In genomic region chr4:163493643-163494359, GRCh38 we compare ENCODE assay signal across 8 cellular contexts. TPM values are rescaled to one million over a fixed set of nuclear protein-coding genes. Genes with fewer than 3 reads are reported as not detected.
A peak's percentile ranks its signal among the peaks of the same experiment; 100 is the strongest.
DNase-seq lines count a peak whose midpoint lies in the region; ATAC-seq, FAIRE-seq and TF ChIP-seq lines count a peak whose summit lies in the region.

No MANE protein-coding gene starts in this region.

- intact Hi-C loops in endothelial cell of umbilical vein (cut with micrococcal nuclease) = loop anchor here (1.0 to 10.0 kb wide), 4 partner anchors 17 to 379 kb away; partner anchors contain the start of gene NAF1

- H4K20me1 ChIP-seq in endothelial cell of umbilical vein (replicated peaks; ENCODE audit: control insufficient read depth, extremely low read depth, insufficient read depth, low read length) = no peaks in the 10 kb centered on the region
- H4K20me1 ChIP-seq in neural cell (ENCODE audit: insufficient read depth) = no peaks in the 10 kb centered on the region

- H3K79me2 ChIP-seq in endothelial cell of umbilical vein (ENCODE audit: control insufficient read depth, insufficient read depth, low read length) (peaks cover 43% of the 10 kb centered on the region), neural cell (replicated peaks; ENCODE audit: insufficient read depth, low read length) (peaks cover 17% of the 10 kb centered on the region)

- ATAC-seq in HG02973 (IDR thresholded peaks at IDR 0.05; ENCODE audit: unreplicated experiment) = peak; percentile 26
- ATAC-seq in GM19035 (IDR thresholded peaks at IDR 0.05; ENCODE audit: unreplicated experiment) = no peak

- no peak for TF ChIP-seq EP300 in neural cell (conservative IDR thresholded peaks at IDR 0.05; ENCODE audit: poor library complexity, severe bottlenecking)

- H3F3A ChIP-seq in neural cell (ENCODE audit: insufficient read depth, low read length, poor library complexity, severe bottlenecking) = no peaks in the 10 kb centered on the region

- H3K9me1 ChIP-seq in endothelial cell of umbilical vein (replicated peaks; ENCODE audit: control insufficient read depth, extremely low read depth, insufficient read depth, low read length) = no peaks in the 10 kb centered on the region

- FAIRE-seq in GM12891 (lab: Jason Lieb, UNC) (no peak), endothelial cell of umbilical vein (lab: Jason Lieb, UNC) (peak; percentile 26)

- no peak for TF ChIP-seq POLR2A in GM12891 (IDR thresholded peaks at IDR 0.05; ENCODE audit: low read depth, low read length)
- no peak for TF ChIP-seq POLR2A in endothelial cell of umbilical vein (IDR thresholded peaks at IDR 0.05; ENCODE audit: low read depth, low read length)

- in situ Hi-C loops in SK-MEL-5 (cut with HindIII; ENCODE audit: low pct_unique_long_range_greater_than_20kb, low sequenced_read_pairs) = no loop called here

- CTCF ChIA-PET in endothelial cell of umbilical vein (lab: Charles Lee) = interaction anchor here (0.7 to 2.8 kb wide), 10 partner anchors 9 to 62 kb away, joined by 3 to 37 read pairs (median 6); no protein-coding TSS in a partner anchor

- POLR2A ChIA-PET in endothelial cell of umbilical vein (lab: Charles Lee) = interaction anchor here (0.6 to 1.6 kb wide), 8 partner anchors 12 to 703 kb away, joined by 3 to 7 read pairs (median 4); partner anchors contain the start of gene NPY1R

- TF ChIP-seq RAD21 in neural cell (conservative IDR thresholded peaks at IDR 0.05) = no peak

- H3K36me3 ChIP-seq in endothelial cell of umbilical vein (ENCODE audit: control insufficient read depth in 2 of 2, extremely low read depth in 1 of 2, insufficient read depth in 2 of 2, low read length in 2 of 2) (no peaks in the 10 kb centered on the region), neural cell (ENCODE audit: insufficient read depth, low read length) (no peaks in the 10 kb centered on the region)

- no peaks in the 10 kb centered on the region for H3K9me3 ChIP-seq in endothelial cell of umbilical vein (replicated peaks; ENCODE audit: control insufficient read depth, insufficient read depth, low read length)
- H3K9me3 ChIP-seq in neural cell (ENCODE audit: low read length) = no peaks in the 10 kb centered on the region

- H3K27me3 ChIP-seq in endothelial cell of umbilical vein (ENCODE audit: control insufficient read depth in 2 of 2, insufficient read depth in 2 of 2, low read length in 2 of 2) (no peaks in the 10 kb centered on the region), neural cell (ENCODE audit: insufficient read depth, low read depth, low read length) (no peaks in the 10 kb centered on the region)

- H3K27ac ChIP-seq in endothelial cell of umbilical vein (ENCODE audit: insufficient read depth, low read depth, low read length) (peak overlapping the region; percentile 87), neural cell (ENCODE audit: low read length) (no peak overlapping the region)

- H3K9me2 ChIP-seq in neural cell (ENCODE audit: insufficient read depth, low read length) = no peaks in the 10 kb centered on the region

- TSS peak; percentile 66 for BruUV-seq in endothelial cell of umbilical vein (replicated peaks; lab: Mats Ljungman, UMichigan)

- dilution Hi-C loops in endothelial cell of umbilical vein (cut with MboI; ENCODE audit: extremely low pct_ligation_motif_present, low sequenced_read_pairs) = no loop called here

- DNase-seq in GM12891 (ENCODE audit: insufficient read length, low spot score) (no peak), SK-MEL-5 (ENCODE audit: low read depth, low spot score) (peak; percentile 7), endothelial cell of umbilical vein (ENCODE audit: low read depth, low spot score) (peak; percentile 20), NCI-H510A treated with DMSO at 0.1 percent for 48 hours (lab: John Stamatoyannopoulos, UW) (no peak), EL (no peak)

- peak overlapping the region; percentile 97 for H3K9ac ChIP-seq in endothelial cell of umbilical vein (replicated peaks; ENCODE audit: extremely low read depth, insufficient read depth, low read length)
- peak overlapping the region; percentile 66 for H3K9ac ChIP-seq in neural cell (ENCODE audit: low read length)

- TF ChIP-seq CTCF in endothelial cell of umbilical vein (IDR thresholded peaks at IDR 0.05; ENCODE audit: extremely low read depth in 1 of 2, insufficient read depth in 1 of 2, low read depth in 1 of 2, low read length in 2 of 2) (no peak), neural cell (IDR thresholded peaks at IDR 0.05; ENCODE audit: poor library complexity, severe bottlenecking) (no peak)

- H3K4me2 ChIP-seq in endothelial cell of umbilical vein (ENCODE audit: insufficient read depth, low read length) = peak overlapping the region; percentile 99
- no peak overlapping the region for H3K4me2 ChIP-seq in neural cell (ENCODE audit: low read length)

- peak overlapping the region; percentile 83 to 93 (median 90) for H3K4me3 ChIP-seq in endothelial cell of umbilical vein (replicated peaks in 1 of 3; ENCODE audit: insufficient read depth in 1 of 3, low read depth in 1 of 3, low read length in 3 of 3)
- H3K4me3 ChIP-seq in neural cell (ENCODE audit: low read length) = peak overlapping the region; percentile 88

- H2AFZ ChIP-seq in endothelial cell of umbilical vein (ENCODE audit: low read depth, low read length) = peak overlapping the region; percentile 93
- peak overlapping the region; percentile 85 for H2AFZ ChIP-seq in neural cell (ENCODE audit: low read depth, low read length)

- peaks cover 23% of the 10 kb centered on the region for H3K4me1 ChIP-seq in endothelial cell of umbilical vein (ENCODE audit: control insufficient read depth, extremely low read depth, insufficient read depth, low read length)

TF ChIP-seq in GM12891, 5 proteins besides CTCF, POLR2A, EP300 and RAD21:
- TF ChIP-seq POU2F2 (IDR thresholded peaks at IDR 0.05; ENCODE audit: low read depth, low read length) (no peak), SPI1 (IDR thresholded peaks at IDR 0.05; ENCODE audit: low read depth, low read length) (peak; percentile 91)

TF ChIP-seq in endothelial cell of umbilical vein, 7 proteins besides CTCF, POLR2A, EP300 and RAD21 (continues in another document):
- TF ChIP-seq MYC (IDR thresholded peaks at IDR 0.05; ENCODE audit: low read depth, low read length) = no peak
- TF ChIP-seq GATA2 (IDR thresholded peaks at IDR 0.05; ENCODE audit: insufficient read depth, insufficient read length, low read depth, low read length) = no peak
- TF ChIP-seq MAX (IDR thresholded peaks at IDR 0.05; ENCODE audit: insufficient read depth, insufficient read length) = no peak
- TF ChIP-seq FOS (IDR thresholded peaks at IDR 0.05; ENCODE audit: borderline replicate concordance, insufficient read depth, low read length) = no peak
- no peak for TF ChIP-seq EZH2 (IDR thresholded peaks at IDR 0.05; ENCODE audit: borderline replicate concordance, low read depth, low read length, severe bottlenecking)
- no peak for TF ChIP-seq POLR2AphosphoS5 (IDR thresholded peaks at IDR 0.05; ENCODE audit: insufficient read depth, low read depth, low read length)

RNA-seq across cellular contexts. Expression of gene TMA16, which starts 0.7 kb away (rescaled TPM):
- 53.0 TPM for polyA plus RNA-seq in GM12891 (2012; ENCODE audit: low read depth, missing spikeins)
- 32.5 and 33.2 TPM in 2 replicates for total RNA-seq in SK-MEL-5 (2014; rRNA removed; shearing (Covaris generic))
- polyA plus RNA-seq in SK-MEL-5 (2015; cell fraction: cytosol; rRNA removed) = 22.9 and 24.9 TPM in 2 replicates
- 38.2 and 45.7 TPM in 2 replicates for polyA plus RNA-seq in SK-MEL-5 (2015; cell fraction: nucleus; rRNA removed)
- total RNA-seq in endothelial cell of umbilical vein = 41.1 and 42.7 TPM in 2 replicates
- 2.9 and 4.2 TPM in 2 replicates for polyA plus RNA-seq in endothelial cell of umbilical vein
- polyA plus RNA-seq in endothelial cell of umbilical vein (2011; cell fraction: cytosol; rRNA removed) = 12.6 and 19.6 TPM in 2 replicates
- polyA plus RNA-seq in endothelial cell of umbilical vein (2011; cell fraction: nucleus; rRNA removed) = 11.2 and 20.0 TPM in 2 replicates
- 26.5 and 49.4 TPM in 2 replicates for polyA plus RNA-seq in endothelial cell of umbilical vein (2012)
- polyA minus RNA-seq in endothelial cell of umbilical vein = 10.4 and 14.6 TPM in 2 replicates
- 6.9 TPM for polyA minus RNA-seq in endothelial cell of umbilical vein (2011; cell fraction: cytosol; rRNA and poly(A)+ RNA removed)
- polyA minus RNA-seq in endothelial cell of umbilical vein (2011; cell fraction: nucleus; rRNA and poly(A)+ RNA removed) = 42.5 and 65.0 TPM in 2 replicates
- polyA plus RNA-seq in neural cell = 6.6 and 10.7 TPM in 2 replicates
- 5.7 and 9.3 TPM in 2 replicates for polyA minus RNA-seq in neural cell

RNA-seq across cellular contexts. Expression of gene TKTL2, which starts 20.2 kb away (rescaled TPM):
- not detected for polyA plus RNA-seq in GM12891 (2012; ENCODE audit: low read depth, missing spikeins)
- not detected in 2 replicates for total RNA-seq in SK-MEL-5 (2014; rRNA removed; shearing (Covaris generic))
- polyA plus RNA-seq in SK-MEL-5 (2015; cell fraction: cytosol; rRNA removed) = not detected in 2 replicates
- polyA plus RNA-seq in SK-MEL-5 (2015; cell fraction: nucleus; rRNA removed) = not detected in 2 replicates
- total RNA-seq in endothelial cell of umbilical vein = not detected in 2 replicates
- polyA plus RNA-seq in endothelial cell of umbilical vein (not detected in 2 replicates), neural cell (0.34 and 0.42 TPM in 2 replicates)
- polyA plus RNA-seq in endothelial cell of umbilical vein (2011; cell fraction: cytosol; rRNA removed) = 0.01 TPM in 1 of 2 replicates, not detected in the other
- not detected in 2 replicates for polyA plus RNA-seq in endothelial cell of umbilical vein (2011; cell fraction: nucleus; rRNA removed)
- not detected in 2 replicates for polyA plus RNA-seq in endothelial cell of umbilical vein (2012)
- polyA minus RNA-seq in endothelial cell of umbilical vein (not detected in 2 replicates), neural cell (0.93 and 0.97 TPM in 2 replicates)
- polyA minus RNA-seq in endothelial cell of umbilical vein (2011; cell fraction: cytosol; rRNA and poly(A)+ RNA removed) = not detected
- polyA minus RNA-seq in endothelial cell of umbilical vein (2011; cell fraction: nucleus; rRNA and poly(A)+ RNA removed) = not detected in 2 replicates

Comparison
In these comparisons a context has a peak if more than half of its experiments do, and no peak if none do; other contexts are left out.
1. DNase-seq: peak in SK-MEL-5 (single experiment) and endothelial cell of umbilical vein (single experiment); none in GM12891 (single experiment), NCI-H510A treated with DMSO at 0.1 percent for 48 hours (single experiment) and EL (single experiment).